Comparison of ENCODE assay signal across 22 cellular contexts in genomic region chr3:156587767-156588069, GRCh38. TPM values are rescaled to one million over a fixed set of nuclear protein-coding genes. Genes with fewer than 3 reads are reported as not detected.
A peak's percentile ranks its signal among the peaks of the same experiment; 100 is the strongest.
DNase-seq lines count a peak whose midpoint lies in the region; ATAC-seq and TF ChIP-seq lines count a peak whose summit lies in the region.
"Had no signal": no experiment of that assay in that cellular context is flagged by ENCODE, and none has a peak within 500 bp of the region (broad histone marks: within the 10 kb centered on the region; RNA-seq: fewer than 3 reads in every experiment).

No MANE protein-coding gene starts in this region.

- H4K20me1 ChIP-seq in osteoblast (ENCODE audit: insufficient read depth, low read length), result no peaks in the 10 kb centered on the region

- CTCF ChIA-PET in activated CD4-positive, alpha-beta T cell treated with anti-CD3 and anti-CD28 coated beads, Interleukin-2, amount 10 ng/mL, durations not matched to agents 7 days and 5 days (lab: Charles Lee), result interaction anchor here (0.7 to 1.3 kb wide), 2 partner anchors 10 to 86 kb away, joined by 3 to 7 read pairs; no protein-coding TSS in a partner anchor

- no peak for DNase-seq in Right ventricle myocardium superior
- DNase-seq in cardiac septum (ENCODE audit: low spot score), result no peak
- DNase-seq in osteoblast (ENCODE audit: insufficient read length, low spot score, missing footprints), result no peak
- DNase-seq in activated CD4-positive, alpha-beta T cell treated with anti-CD3 and anti-CD28 coated beads, Interleukin-2, amount 10 ng/mL, durations not matched to agents 7 days and 5 days, result no peak
- no peak for DNase-seq in NCI-H146 (lab: John Stamatoyannopoulos, UW)
- no peak for DNase-seq in NCI-H774 (lab: John Stamatoyannopoulos, UW)
- DNase-seq: 8988T; activated CD4-positive, alpha-beta T cell treated with anti-CD3 and anti-CD28 coated beads for 1 hour; activated naive CD4-positive, alpha-beta T cell treated with anti-CD3 and anti-CD28 coated beads, Interleukin-2, amount 50 U/mL, for 16 hours; activated T-cell treated with anti-CD3 and anti-CD28 coated beads, Interleukin-2, amount 50 U/mL, for 72 hours; anterior cingulate cortex; COR-L47; DMS79 treated with DMSO at 0.1 percent for 48 hours; effector CD8-positive, alpha-beta T cell; H9; NCI-H2029 treated with DMSO at 0.1 percent for 48 hours; right cardiac atrium; stimulated activated CD8-positive, alpha-beta memory T cell treated with anti-CD3 and anti-CD28 coated beads, Interleukin-4, amount 100 ng/mL, for 48 hours had no signal

- H3K27ac ChIP-seq in osteoblast (ENCODE audit: low read depth, low read length), result no peak overlapping the region
- H3K27ac ChIP-seq: KMS-11 had no signal

- H3K36me3 Mint-ChIP-seq in activated CD4-positive, alpha-beta T cell treated with anti-CD3 and anti-CD28 coated beads, Interleukin-2, amount 10 ng/mL, durations not matched to agents 7 days and 5 days (ENCODE audit: low read depth), result no peaks in the 10 kb centered on the region

- H3K27me3 ChIP-seq in osteoblast (ENCODE audit: insufficient read depth, low read length), result no peaks in the 10 kb centered on the region

- H3K79me2 ChIP-seq in osteoblast (ENCODE audit: insufficient read depth, low read length), result no peaks in the 10 kb centered on the region

- H3K9me3 Mint-ChIP-seq in activated CD4-positive, alpha-beta T cell treated with anti-CD3 and anti-CD28 coated beads, Interleukin-2, amount 10 ng/mL, durations not matched to agents 7 days and 5 days, result peaks cover 2% of the 10 kb centered on the region
- H3K9me3 Mint-ChIP-seq: memory B cell had no signal

- intact Hi-C loops in Right ventricle myocardium superior (cut with DNase I), result no loop called here
- intact Hi-C loops in cardiac septum (cut with DNase I), result no loop called here

- ATAC-seq in Right ventricle myocardium superior (ENCODE audit: poor library complexity) (peak; percentile 34), GM21723 (IDR thresholded peaks at IDR 0.05; ENCODE audit: unreplicated experiment) (peak; percentile 50), HG03439 (IDR thresholded peaks at IDR 0.05; ENCODE audit: unreplicated experiment) (peak; percentile 37)
- ATAC-seq: activated T-cell treated with anti-CD3 and anti-CD28 coated beads, Interleukin-2, amount 50 U/mL, for 72 hours had no signal

- H3K4me3 Mint-ChIP-seq in activated CD4-positive, alpha-beta T cell treated with anti-CD3 and anti-CD28 coated beads, Interleukin-2, amount 10 ng/mL, durations not matched to agents 7 days and 5 days, result no peak overlapping the region
- H3K4me3 Mint-ChIP-seq: activated T-cell treated with anti-CD3 and anti-CD28 coated beads, Interleukin-2, amount 50 U/mL, for 72 hours; H9; memory B cell had no signal

- no peak for TF ChIP-seq CTCF in osteoblast (IDR thresholded peaks at IDR 0.05; ENCODE audit: extremely low read depth, low read depth, low read length)

- H3K36me3 ChIP-seq in osteoblast (ENCODE audit: insufficient read depth, low read length), result no peaks in the 10 kb centered on the region

- no peak overlapping the region for H3K4me2 ChIP-seq in osteoblast (ENCODE audit: insufficient read depth, low read length)
- H3K4me2 ChIP-seq: KMS-11 had no signal

- no peak overlapping the region for H3K4me3 ChIP-seq in osteoblast (ENCODE audit: insufficient read depth, low read length)

- no peaks in the 10 kb centered on the region for H3K9me3 ChIP-seq in osteoblast (ENCODE audit: low read depth, low read length)

- H3K4me1 Mint-ChIP-seq in activated CD4-positive, alpha-beta T cell treated with anti-CD3 and anti-CD28 coated beads, Interleukin-2, amount 10 ng/mL, durations not matched to agents 7 days and 5 days, result peaks cover 9% of the 10 kb centered on the region
- H3K4me1 Mint-ChIP-seq: H9 had no signal

- no peaks in the 10 kb centered on the region for H3K4me1 ChIP-seq in osteoblast (ENCODE audit: insufficient read depth, low read length)

- POLR2A ChIA-PET in activated CD4-positive, alpha-beta T cell treated with anti-CD3 and anti-CD28 coated beads, Interleukin-2, amount 10 ng/mL, durations not matched to agents 7 days and 5 days (lab: Charles Lee), result no interaction called here

- peaks cover 19% of the 10 kb centered on the region for H3K27me3 Mint-ChIP-seq in activated CD4-positive, alpha-beta T cell treated with anti-CD3 and anti-CD28 coated beads, Interleukin-2, amount 10 ng/mL, durations not matched to agents 7 days and 5 days
- H3K27me3 Mint-ChIP-seq: memory B cell had no signal

- peak overlapping the region; percentile 65 for H2AFZ ChIP-seq in osteoblast (ENCODE audit: low read length)

- H3K27ac Mint-ChIP-seq in activated CD4-positive, alpha-beta T cell treated with anti-CD3 and anti-CD28 coated beads, Interleukin-2, amount 10 ng/mL, durations not matched to agents 7 days and 5 days, result no peak overlapping the region
- H3K27ac Mint-ChIP-seq: activated T-cell treated with anti-CD3 and anti-CD28 coated beads, Interleukin-2, amount 50 U/mL, for 72 hours; H9; memory B cell had no signal

RNA-seq across cellular contexts. Expression of gene SSR3, which starts 32.8 kb away (rescaled TPM):
- 192 TPM for total RNA-seq in Right ventricle myocardium superior
- total RNA-seq in cardiac septum, result 155 TPM
- total RNA-seq in osteoblast, result 212 and 220 TPM in 2 replicates
- 100 to 1,000 TPM; 139 to 143 TPM for total RNA-seq in activated CD4-positive, alpha-beta T cell treated with anti-CD3 and anti-CD28 coated beads, Interleukin-2, amount 10 ng/mL, durations not matched to agents 7 days and 5 days
